ENCODE assay signal across 16 cellular contexts in the genomic region with DNA sequence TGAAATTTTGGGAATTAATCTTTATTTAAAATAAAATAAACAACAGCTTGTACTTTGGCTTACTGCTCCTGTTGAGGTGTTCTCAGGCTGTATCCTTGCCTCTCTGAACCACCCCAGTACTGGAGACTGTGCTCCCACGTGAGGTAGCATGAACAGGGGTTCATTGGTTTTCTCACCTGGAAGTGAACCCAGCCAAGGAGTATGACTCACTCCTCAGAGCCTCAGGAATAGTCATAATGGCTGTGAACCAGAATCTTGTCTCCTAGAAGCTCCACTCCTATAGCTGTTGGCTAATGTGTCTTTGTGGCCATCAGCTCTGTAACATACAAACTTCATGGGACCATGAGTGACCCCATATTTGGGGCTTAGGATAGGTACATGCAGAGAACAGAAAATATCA.
DNase-seq lines count a peak whose midpoint lies in the region; ATAC-seq and TF ChIP-seq lines count a peak whose summit lies in the region.
"Had no signal": no experiment of that assay in that cellular context is flagged by ENCODE, and none has a peak within 500 bp of the region (broad histone marks: within the 10 kb centered on the region; RNA-seq: fewer than 3 reads in every experiment).

No MANE protein-coding gene starts in this region.

- peaks cover 13% of the 10 kb centered on the region for H3K27me3 Mint-ChIP-seq in activated T-helper 17 cell treated with anti-CD3 and anti-CD28 coated beads, Interleukin-2, amount 50 U/mL, for 72 hours

- no peak overlapping the region for H3K27ac Mint-ChIP-seq in activated T-helper 17 cell treated with anti-CD3 and anti-CD28 coated beads, Interleukin-2, amount 50 U/mL, for 72 hours
- H3K27ac Mint-ChIP-seq: CD14-positive monocyte; CD4-positive, alpha-beta memory T cell had no signal

- peaks cover 0 to 3% (median 2%) of the 10 kb centered on the region in 3 donors for H3K27me3 ChIP-seq in gastrocnemius medialis
- H3K27me3 ChIP-seq: BLaER1 had no signal

- no peaks in the 10 kb centered on the region for H3K4me1 ChIP-seq in gastrocnemius medialis
- H3K4me1 ChIP-seq: BLaER1, HAP-1 had no signal

- no peak for TF ChIP-seq POLR2A in gastrocnemius medialis (IDR thresholded peaks at IDR 0.05)

- H3K36me3 ChIP-seq in gastrocnemius medialis = no peaks in the 10 kb centered on the region
- H3K36me3 ChIP-seq: BLaER1, HAP-1 had no signal

- peak; percentile 12 for ATAC-seq in activated T-helper 17 cell treated with anti-CD3 and anti-CD28 coated beads, Interleukin-2, amount 50 U/mL, for 72 hours (replicated peaks)
- ATAC-seq in esophagus mucosa (peak; percentile 39), gastrocnemius medialis (no peak), GM21723 (IDR thresholded peaks at IDR 0.05; ENCODE audit: unreplicated experiment) (no peak)

- H3K36me3 Mint-ChIP-seq in activated T-helper 17 cell treated with anti-CD3 and anti-CD28 coated beads, Interleukin-2, amount 50 U/mL, for 72 hours (ENCODE audit: low read depth) = no peaks in the 10 kb centered on the region
- H3K36me3 Mint-ChIP-seq: CD14-positive monocyte; CD4-positive, alpha-beta memory T cell had no signal

- TF ChIP-seq CTCF in gastrocnemius medialis (IDR thresholded peaks at IDR 0.05 in 4 of 5, conservative IDR thresholded peaks at IDR 0.05 in 1 of 5) = no peak

- no peaks in the 10 kb centered on the region for H3K9me3 Mint-ChIP-seq in activated T-helper 17 cell treated with anti-CD3 and anti-CD28 coated beads, Interleukin-2, amount 50 U/mL, for 72 hours
- H3K9me3 Mint-ChIP-seq: CD14-positive monocyte; CD4-positive, alpha-beta memory T cell had no signal

- no peak overlapping the region for H3K27ac ChIP-seq in gastrocnemius medialis
- H3K27ac ChIP-seq: 22Rv1, BLaER1, GM23248 had no signal

- no peak overlapping the region for H3K4me3 Mint-ChIP-seq in activated T-helper 17 cell treated with anti-CD3 and anti-CD28 coated beads, Interleukin-2, amount 50 U/mL, for 72 hours
- H3K4me3 Mint-ChIP-seq: CD14-positive monocyte; CD4-positive, alpha-beta memory T cell had no signal

- DNase-seq in NK-92 treated with Interleukin-12 subunit alpha and Interleukin-12 subunit beta, amount 100 ng/mL, for 24 hours (lab: John Stamatoyannopoulos, UW) = peak; percentile 10
- DNase-seq in NK-92 (lab: John Stamatoyannopoulos, UW; ENCODE audit: unreplicated experiment) (no peak), SW480 (ENCODE audit: low spot score) (no peak), gastrocnemius medialis (no peak)
- DNase-seq: CD4-positive, alpha-beta memory T cell; DMS153; DMS79; GDM1; GM23248 had no signal

- no peaks in the 10 kb centered on the region for H3K9me3 ChIP-seq in gastrocnemius medialis
- H3K9me3 ChIP-seq: BLaER1, HAP-1 had no signal

- H3K4me1 Mint-ChIP-seq in activated T-helper 17 cell treated with anti-CD3 and anti-CD28 coated beads, Interleukin-2, amount 50 U/mL, for 72 hours = no peaks in the 10 kb centered on the region
- H3K4me1 Mint-ChIP-seq: CD14-positive monocyte; CD4-positive, alpha-beta memory T cell had no signal

- in situ Hi-C loops in gastrocnemius medialis (cut with MboI; ENCODE audit: low sequenced_read_pairs in 4 of 4) = loop anchor here in 1 of 4 donors (25.0 kb wide), 1 partner anchor 109 kb away; no protein-coding TSS in a partner anchor

- H3K4me3 ChIP-seq in gastrocnemius medialis = no peak overlapping the region
- H3K4me3 ChIP-seq: BLaER1, GM23248, HAP-1 had no signal

- intact Hi-C loops in gastrocnemius medialis (cut with DNase I; ENCODE audit: low total_unique reads) = no loop called here

Comparison
In these comparisons a context has a peak if more than half of its experiments do, and no peak if none do; other contexts are left out.
1. ATAC-seq: peak in activated T-helper 17 cell treated with anti-CD3 and anti-CD28 coated beads, Interleukin-2, amount 50 U/mL, for 72 hours (single experiment) and esophagus mucosa (single experiment); none in gastrocnemius medialis (0 of 2) and GM21723 (single experiment).